ENCODE assay signal across 26 cellular contexts in genomic region chr10:36712695-36713094, GRCh38.
"Had no signal": no experiment of that assay in that cellular context is flagged by ENCODE, and none has a peak within 500 bp of the region (broad histone marks: within the 10 kb centered on the region; RNA-seq: fewer than 3 reads in every experiment).

No MANE protein-coding gene starts in this region.

- H3K4me3 ChIP-seq: colonic mucosa, Peyer's patch had no signal

- H3K27me3 ChIP-seq: colonic mucosa, Peyer's patch had no signal

- H3K9me3 ChIP-seq: colonic mucosa had no signal

- H3K27ac ChIP-seq: colonic mucosa, Peyer's patch, VCaP had no signal

- DNase-seq: activated CD4-positive, alpha-beta memory T cell treated with anti-CD3 and anti-CD28 coated beads for 36 hours; activated CD4-positive, alpha-beta T cell treated with anti-CD3 and anti-CD28 coated beads, Interleukin-2, amount 10 ng/mL, durations not matched to agents 7 days and 5 days; activated CD4-positive, CD25-positive, alpha-beta regulatory T cell; activated CD8-positive, alpha-beta memory T cell treated with anti-CD3 and anti-CD28 coated beads for 24 hours; activated gamma-delta T cell; activated naive CD4-positive, alpha-beta T cell treated with anti-CD3 and anti-CD28 coated beads for 36 hours; activated T-cell treated with anti-CD3 and anti-CD28 coated beads, Interleukin-2, amount 50 U/mL, for 4 hours; amygdala; cerebellar nuclear complex; colonic mucosa; MM.1S; NCI-H1105; NCI-H1436 treated with DMSO at 0.1 percent for 48 hours; NCI-H187; NCI-H2081; NCI-H446; NCI-H524 treated with DMSO at 0.1 percent for 48 hours; NCI-H748 treated with DMSO at 0.1 percent for 48 hours; Peyer's patch; SHP77; T-cell; T-helper 2 cell; T1000 had no signal

- H3K36me3 ChIP-seq: colonic mucosa, Peyer's patch had no signal

- FAIRE-seq: astrocyte, TTC549 had no signal

- H3K4me1 ChIP-seq: colonic mucosa, Peyer's patch had no signal

- ATAC-seq: activated T-cell treated with anti-CD3 and anti-CD28 coated beads, Interleukin-2, amount 50 U/mL, for 4 hours; T-cell had no signal
